14 cellular contexts compared by ENCODE assay signal in genomic region chr15:68807249-68807648, GRCh38. TPM values are rescaled to one million over a fixed set of nuclear protein-coding genes. Genes with fewer than 3 reads are reported as not detected.
DNase-seq lines count a peak whose midpoint lies in the region; ATAC-seq and TF ChIP-seq lines count a peak whose summit lies in the region.
"Had no signal": no experiment of that assay in that cellular context is flagged by ENCODE, and none has a peak within 500 bp of the region (broad histone marks: within the 10 kb centered on the region; RNA-seq: fewer than 3 reads in every experiment).

No MANE protein-coding gene starts in this region.

- TF ChIP-seq POLR2A in transverse colon (IDR thresholded peaks at IDR 0.05): no peak

- H3K27me3 ChIP-seq in endodermal cell (ENCODE audit: control insufficient read depth, insufficient read depth, low read length, poor library complexity, severe bottlenecking) (no peaks in the 10 kb centered on the region), transverse colon (no peaks in the 10 kb centered on the region)
- H3K27me3 ChIP-seq: tibial artery had no signal

- no peak for TF ChIP-seq CTCF in endodermal cell (conservative IDR thresholded peaks at IDR 0.05)
- no peak for TF ChIP-seq CTCF in transverse colon (IDR thresholded peaks at IDR 0.05)

- no peaks in the 10 kb centered on the region for H3K27me3 Mint-ChIP-seq in activated naive CD4-positive, alpha-beta T cell treated with anti-CD3 and anti-CD28 coated beads, Interleukin-2, amount 50 U/mL, for 24 hours
- H3K27me3 Mint-ChIP-seq in activated naive CD4-positive, alpha-beta T cell treated with anti-CD3 and anti-CD28 coated beads for 36 hours (ENCODE audit: low read depth): no peaks in the 10 kb centered on the region
- H3K27me3 Mint-ChIP-seq in endodermal cell (ENCODE audit: insufficient read depth) (no peaks in the 10 kb centered on the region), naive B cell (no peaks in the 10 kb centered on the region)

- H3K27ac ChIP-seq in endodermal cell (ENCODE audit: low read depth, low read length): no peak overlapping the region
- peak overlapping the region in 3 of 4 donors; percentile 3 to 44 (median 4) for H3K27ac ChIP-seq in transverse colon
- H3K27ac ChIP-seq: tibial artery had no signal

- H3K9me3 ChIP-seq in endodermal cell (ENCODE audit: control insufficient read depth, low read length) (no peaks in the 10 kb centered on the region), transverse colon (no peaks in the 10 kb centered on the region)
- H3K9me3 ChIP-seq: tibial artery had no signal

- TF ChIP-seq EP300 in transverse colon (IDR thresholded peaks at IDR 0.05; ENCODE audit: low read depth): no peak

- H3K4me1 Mint-ChIP-seq in activated naive CD4-positive, alpha-beta T cell treated with anti-CD3 and anti-CD28 coated beads, Interleukin-2, amount 50 U/mL, for 24 hours: peaks cover 95% of the 10 kb centered on the region
- H3K4me1 Mint-ChIP-seq in activated naive CD4-positive, alpha-beta T cell treated with anti-CD3 and anti-CD28 coated beads for 36 hours (ENCODE audit: low read depth): peaks cover 81% of the 10 kb centered on the region
- H3K4me1 Mint-ChIP-seq in endodermal cell (peaks cover 46% of the 10 kb centered on the region), naive B cell (peaks cover 61 to 94% (median 94%) of the 10 kb centered on the region in 3 donors)

- intact Hi-C loops in activated naive CD4-positive, alpha-beta T cell treated with anti-CD3 and anti-CD28 coated beads for 36 hours (cut with micrococcal nuclease): no loop called here
- intact Hi-C loops in transverse colon (cut with DNase I; ENCODE audit: low total_unique reads): no loop called here

- H3K9ac ChIP-seq in endodermal cell (ENCODE audit: extremely low read depth, low read length, poor library complexity, severe bottlenecking): no peak overlapping the region

- in situ Hi-C loops in transverse colon (cut with MboI; ENCODE audit: low pct_ligation_motif_present in 1 of 4, low pct_unique_long_range_greater_than_20kb in 1 of 4, low sequenced_read_pairs in 3 of 4): no loop called here

- H3K4me1 ChIP-seq in endodermal cell (ENCODE audit: control insufficient read depth, insufficient read depth, low read length) (peaks cover 4% of the 10 kb centered on the region), transverse colon (peaks cover 0 to 27% (median 18%) of the 10 kb centered on the region in 4 donors)

- peaks cover 14% of the 10 kb centered on the region for H3K36me3 Mint-ChIP-seq in activated naive CD4-positive, alpha-beta T cell treated with anti-CD3 and anti-CD28 coated beads, Interleukin-2, amount 50 U/mL, for 24 hours
- peaks cover 27% of the 10 kb centered on the region for H3K36me3 Mint-ChIP-seq in activated naive CD4-positive, alpha-beta T cell treated with anti-CD3 and anti-CD28 coated beads for 36 hours (ENCODE audit: low read depth)
- H3K36me3 Mint-ChIP-seq in endodermal cell (ENCODE audit: low read depth) (peaks cover 41% of the 10 kb centered on the region), naive B cell (peaks cover 5% of the 10 kb centered on the region in 2 donors)

- H3K27ac Mint-ChIP-seq in activated naive CD4-positive, alpha-beta T cell treated with anti-CD3 and anti-CD28 coated beads, Interleukin-2, amount 50 U/mL, for 24 hours: no peak overlapping the region
- no peak overlapping the region for H3K27ac Mint-ChIP-seq in activated naive CD4-positive, alpha-beta T cell treated with anti-CD3 and anti-CD28 coated beads for 36 hours
- H3K27ac Mint-ChIP-seq in endodermal cell: peak overlapping the region; percentile 78
- peak overlapping the region in 4 of 6 donors; percentile 44 to 78 (median 64) for H3K27ac Mint-ChIP-seq in naive B cell
- H3K27ac Mint-ChIP-seq: T-helper 1 cell treated with Interleukin-12 subunit alpha and Interleukin-12 subunit beta and Interleukin-4 antibody, amounts not matched to agents 30 μg/mL and 1 μg/mL, for 36 hours had no signal

- H3K36me3 ChIP-seq in endodermal cell (ENCODE audit: control insufficient read depth, insufficient read depth, low read length): peaks cover 58% of the 10 kb centered on the region
- no peaks in the 10 kb centered on the region for H3K36me3 ChIP-seq in transverse colon

- no peak for ATAC-seq in naive B cell (ENCODE audit: low read depth in 2 of 2)
- ATAC-seq: CD8-positive, alpha-beta T cell had no signal

- H3K4me3 ChIP-seq in endodermal cell (ENCODE audit: low read length): no peak overlapping the region
- H3K4me3 ChIP-seq in transverse colon: no peak overlapping the region
- H3K4me3 ChIP-seq: tibial artery had no signal

- H3K4me3 Mint-ChIP-seq in activated naive CD4-positive, alpha-beta T cell treated with anti-CD3 and anti-CD28 coated beads, Interleukin-2, amount 50 U/mL, for 24 hours: peak overlapping the region; percentile 60
- H3K4me3 Mint-ChIP-seq in activated naive CD4-positive, alpha-beta T cell treated with anti-CD3 and anti-CD28 coated beads for 36 hours: no peak overlapping the region
- H3K4me3 Mint-ChIP-seq in endodermal cell: no peak overlapping the region
- no peak overlapping the region for H3K4me3 Mint-ChIP-seq in naive B cell
- H3K4me3 Mint-ChIP-seq: CD8-positive, alpha-beta T cell; T-helper 1 cell treated with Interleukin-12 subunit alpha and Interleukin-12 subunit beta and Interleukin-4 antibody, amounts not matched to agents 30 μg/mL and 1 μg/mL, for 36 hours had no signal

- no peak for DNase-seq in activated naive CD4-positive, alpha-beta T cell treated with anti-CD3 and anti-CD28 coated beads for 36 hours
- DNase-seq in endodermal cell (peak; percentile 43), naive B cell (no peak), transverse colon (peak; percentile 5), NCI-H226 (no peak), amygdala (lab: John Stamatoyannopoulos, UW) (no peak)
- no peak for DNase-seq in activated CD4-positive, alpha-beta T cell treated with anti-CD3 and anti-CD28 coated beads for 4 hours
- DNase-seq: activated T-cell treated with anti-CD3 and anti-CD28 coated beads, Interleukin-2, amount 50 U/mL, for 48 hours; effector CD8-positive, alpha-beta T cell; NCI-H187 had no signal

- H3K9me3 Mint-ChIP-seq in activated naive CD4-positive, alpha-beta T cell treated with anti-CD3 and anti-CD28 coated beads, Interleukin-2, amount 50 U/mL, for 24 hours: no peaks in the 10 kb centered on the region
- H3K9me3 Mint-ChIP-seq in activated naive CD4-positive, alpha-beta T cell treated with anti-CD3 and anti-CD28 coated beads for 36 hours: no peaks in the 10 kb centered on the region
- no peaks in the 10 kb centered on the region for H3K9me3 Mint-ChIP-seq in endodermal cell
- no peaks in the 10 kb centered on the region for H3K9me3 Mint-ChIP-seq in naive B cell
- H3K9me3 Mint-ChIP-seq: CD8-positive, alpha-beta T cell; T-helper 1 cell treated with Interleukin-12 subunit alpha and Interleukin-12 subunit beta and Interleukin-4 antibody, amounts not matched to agents 30 μg/mL and 1 μg/mL, for 36 hours had no signal

- CTCF ChIA-PET in activated naive CD4-positive, alpha-beta T cell treated with anti-CD3 and anti-CD28 coated beads for 36 hours (lab: Charles Lee): interaction anchor here (0.9 to 1.2 kb wide), 2 partner anchors 9 to 22 kb away, joined by 3 to 5 read pairs; no protein-coding TSS in a partner anchor

- WGBS in endodermal cell (ENCODE audit: insufficient coverage in 1 of 2, insufficient read length in 1 of 2), 2 experiments: 81 to 82% methylated on average over 3 to 6 of the region's 11 CpGs
- 75% methylated on average over 9 of the region's 11 CpGs; no CpG with 5 or more reads in 1 of the 2 donors for WGBS in transverse colon (ENCODE audit: low coverage in 1 of 2), 2 donors

RNA-seq across cellular contexts. Expression of gene ANP32A, which starts 13.4 kb away (rescaled TPM):
- 100 to 1,000 TPM; 216 to 245 TPM for total RNA-seq in activated naive CD4-positive, alpha-beta T cell treated with anti-CD3 and anti-CD28 coated beads for 36 hours
- total RNA-seq in endodermal cell (100 to 1,000 TPM; 346 to 385 TPM), transverse colon (10 to 100 TPM; 23.9 to 92.7 (median 69.4) TPM)
- 302 TPM for polyA plus RNA-seq in endodermal cell (2013, experiment 1 of 2)
- polyA plus RNA-seq in endodermal cell (2013, experiment 2 of 2): 289 TPM
- 100 to 1,000 TPM; 110 to 149 (median 131) TPM for polyA plus RNA-seq in naive B cell (ENCODE audit: low read depth in 6 of 6)

Comparison
In these comparisons a context has a peak if more than half of its experiments do, and no peak if none do; other contexts are left out.
1. H3K27ac Mint-ChIP-seq: peak in endodermal cell (single experiment) and naive B cell (4 of 6); none in activated naive CD4-positive, alpha-beta T cell treated with anti-CD3 and anti-CD28 coated beads, Interleukin-2, amount 50 U/mL, for 24 hours (single experiment) and activated naive CD4-positive, alpha-beta T cell treated with anti-CD3 and anti-CD28 coated beads for 36 hours (single experiment).
2. DNase-seq: peak in endodermal cell (single experiment) and transverse colon (single experiment); none in activated naive CD4-positive, alpha-beta T cell treated with anti-CD3 and anti-CD28 coated beads for 36 hours (single experiment), naive B cell (single experiment), activated CD4-positive, alpha-beta T cell treated with anti-CD3 and anti-CD28 coated beads for 4 hours (0 of 2), NCI-H226 (single experiment) and amygdala (0 of 56).